In genomic region chr6:128515550-128516513, GRCh38 we compare ENCODE assay signal across 1 cellular context.
TF ChIP-seq lines count a peak whose summit lies in the region.

No MANE protein-coding gene starts in this region.

TF ChIP-seq in HepG2, 621 proteins besides CTCF, POLR2A, EP300 and RAD21 (continued from another document):
- TF ChIP-seq ZNF407 (CRISPR knock-in tag; IDR thresholded peaks at IDR 0.05; ENCODE audit: not compliant biosample characterization) (no peak), ZNF629 (CRISPR knock-in tag; conservative IDR thresholded peaks at IDR 0.05) (peak; percentile 29; the same call in 1 of the 2 replicates), ZNF790 (CRISPR knock-in tag; IDR thresholded peaks at IDR 0.05; ENCODE audit: borderline replicate concordance) (no peak), PITX1 (CRISPR knock-in tag; IDR thresholded peaks at IDR 0.05) (no peak), DNMT1 (CRISPR knock-in tag; IDR thresholded peaks at IDR 0.05) (no peak), JDP2 (CRISPR knock-in tag; IDR thresholded peaks at IDR 0.05; ENCODE audit: borderline replicate concordance) (no peak), ZNF382 (CRISPR knock-in tag; IDR thresholded peaks at IDR 0.05; ENCODE audit: borderline replicate concordance) (no peak), ZNF3 (CRISPR knock-in tag; IDR thresholded peaks at IDR 0.05) (no peak), RORA (CRISPR knock-in tag; IDR thresholded peaks at IDR 0.05) (no peak), TERF1 (CRISPR knock-in tag; IDR thresholded peaks at IDR 0.05) (no peak), HNRNPK (IDR thresholded peaks at IDR 0.05; ENCODE audit: low read depth, low read length, poor library complexity, severe bottlenecking) (peak; percentile 36), PCBP1 (IDR thresholded peaks at IDR 0.05; ENCODE audit: borderline replicate concordance, low read depth, low read length) (no peak), RBFOX2 (IDR thresholded peaks at IDR 0.05; ENCODE audit: low read depth, low read length) (0 out of 2 replicates have a peak, but pooled peaks have one; percentile 26), ZSCAN29 (CRISPR knock-in tag; conservative IDR thresholded peaks at IDR 0.05) (0 out of 2 replicates have a peak, but pooled peaks have one; percentile 20), RBM22 (optimal IDR thresholded peaks at IDR 0.05; ENCODE audit: low read length) (peak; percentile 38), ETV6 (CRISPR knock-in tag; conservative IDR thresholded peaks at IDR 0.05) (no peak), POLR2AphosphoS2 (IDR thresholded peaks at IDR 0.05; ENCODE audit: low read depth, low read length) (peak; percentile 19; the same call in 1 of the 2 replicates), PLRG1 (conservative IDR thresholded peaks at IDR 0.05) (no peak), HNRNPL (IDR thresholded peaks at IDR 0.05; ENCODE audit: low read depth, low read length) (no peak), ZNF878 (CRISPR knock-in tag; IDR thresholded peaks at IDR 0.05) (no peak), ZKSCAN1 (IDR thresholded peaks at IDR 0.05; ENCODE audit: low read length) (no peak), MTERF4 (CRISPR knock-in tag; IDR thresholded peaks at IDR 0.05) (no peak), NRL (CRISPR knock-in tag; IDR thresholded peaks at IDR 0.05; ENCODE audit: borderline replicate concordance) (no peak), NR2F6 (IDR thresholded peaks at IDR 0.05) (no peak), NR2F6 (CRISPR knock-in tag; IDR thresholded peaks at IDR 0.05) (no peak), ZNF282 (IDR thresholded peaks at IDR 0.05; ENCODE audit: partially characterized antibody) (no peak), STAT5B (CRISPR knock-in tag; IDR thresholded peaks at IDR 0.05) (no peak), MAFG (CRISPR knock-in tag; IDR thresholded peaks at IDR 0.05) (no peak), ZNF431 (CRISPR knock-in tag; IDR thresholded peaks at IDR 0.05; ENCODE audit: borderline replicate concordance, low read depth) (no peak), ZNF672 (CRISPR knock-in tag; IDR thresholded peaks at IDR 0.05) (no peak), KLF9 (CRISPR knock-in tag; IDR thresholded peaks at IDR 0.05; ENCODE audit: low read depth) (no peak), ZNF775 (CRISPR knock-in tag; IDR thresholded peaks at IDR 0.05; ENCODE audit: borderline replicate concordance) (no peak), ZNF703 (CRISPR knock-in tag; IDR thresholded peaks at IDR 0.05; ENCODE audit: borderline replicate concordance) (no peak)
